17 cellular contexts compared by ENCODE assay signal in genomic region chr1:181918893-181919728, GRCh38.
DNase-seq lines count a peak whose midpoint lies in the region; ATAC-seq and TF ChIP-seq lines count a peak whose summit lies in the region.
"Had no signal": no experiment of that assay in that cellular context is flagged by ENCODE, and none has a peak within 500 bp of the region (broad histone marks: within the 10 kb centered on the region; RNA-seq: fewer than 3 reads in every experiment).

No MANE protein-coding gene starts in this region.

- no peaks in the 10 kb centered on the region for H4K20me1 ChIP-seq in GM23338 (replicated peaks; ENCODE audit: insufficient read depth)

- H2AFZ ChIP-seq in GM23338: peak overlapping the region; percentile 80

- H3K4me2 ChIP-seq in GM23338: peak overlapping the region; percentile 53; the same call in 1 of the 2 replicates

- no peak overlapping the region for H3K4me3 Mint-ChIP-seq in GM23338
- H3K4me3 Mint-ChIP-seq: CD8-positive, alpha-beta T cell had no signal

- no peak for TF ChIP-seq CTCF in GM23338 (conservative IDR thresholded peaks at IDR 0.05; ENCODE audit: low read depth in 2 of 2)
- TF ChIP-seq CTCF in lower lobe of right lung (IDR thresholded peaks at IDR 0.05): no peak
- no peak for TF ChIP-seq CTCF in lower leg skin (IDR thresholded peaks at IDR 0.05)

- peaks cover 19% of the 10 kb centered on the region; the same call in 2 of the 3 replicates for H3K9me3 Mint-ChIP-seq in GM23338
- H3K9me3 Mint-ChIP-seq: CD8-positive, alpha-beta T cell had no signal

- no peaks in the 10 kb centered on the region for H3K27me3 ChIP-seq in GM23338 (ENCODE audit: insufficient read depth)
- H3K27me3 ChIP-seq in lower lobe of right lung (ENCODE audit: low read depth): peaks cover 5% of the 10 kb centered on the region
- H3K27me3 ChIP-seq: BE2C, Peyer's patch had no signal

- no peaks in the 10 kb centered on the region for H3K9me2 ChIP-seq in GM23338 (ENCODE audit: insufficient read depth)

- ATAC-seq in GM23338 (peak; percentile 88), lower lobe of right lung (no peak), GM21367 (IDR thresholded peaks at IDR 0.05; ENCODE audit: unreplicated experiment) (no peak), GM19035 (IDR thresholded peaks at IDR 0.05; ENCODE audit: unreplicated experiment) (no peak)
- ATAC-seq: CD8-positive, alpha-beta T cell had no signal

- H3K9me3 ChIP-seq in lower lobe of right lung: no peaks in the 10 kb centered on the region
- H3K9me3 ChIP-seq: BE2C, Peyer's patch had no signal

- peaks cover 10% of the 10 kb centered on the region for H3K4me1 Mint-ChIP-seq in GM23338

- H3K36me3 ChIP-seq in GM23338 (ENCODE audit: insufficient read depth): no peaks in the 10 kb centered on the region
- H3K36me3 ChIP-seq in lower lobe of right lung: no peaks in the 10 kb centered on the region
- H3K36me3 ChIP-seq: BE2C, Peyer's patch had no signal

- peaks cover 10% of the 10 kb centered on the region for H3K27me3 Mint-ChIP-seq in GM23338 (ENCODE audit: insufficient read depth, low read depth, poor library complexity)

- 0 out of 3 replicates have a peak, but pooled peaks cover 2% of the 10 kb centered on the region for H3K36me3 Mint-ChIP-seq in GM23338 (ENCODE audit: low read depth)
- H3K36me3 Mint-ChIP-seq: CD8-positive, alpha-beta T cell had no signal

- no peaks in the 10 kb centered on the region for H3F3A ChIP-seq in GM23338 (replicated peaks; ENCODE audit: low read depth)

- H3K27ac ChIP-seq in GM23338 (ENCODE audit: low read depth) (no peak overlapping the region), lower lobe of right lung (no peak overlapping the region)
- H3K27ac ChIP-seq: Peyer's patch had no signal

- 67 to 73% methylated on average over 7 of the region's 7 CpGs for WGBS in lower leg skin, 2 donors

- peak overlapping the region; percentile 7; the same call in 1 of the 2 replicates for H3K27ac Mint-ChIP-seq in GM23338
- H3K27ac Mint-ChIP-seq: CD8-positive, alpha-beta T cell had no signal

- no peaks in the 10 kb centered on the region for H3K79me2 ChIP-seq in GM23338 (replicated peaks; ENCODE audit: insufficient read depth)

- H3K4me1 ChIP-seq in GM23338 (ENCODE audit: insufficient read depth) (no peaks in the 10 kb centered on the region; the same call in 1 of the 2 replicates), lower lobe of right lung (no peaks in the 10 kb centered on the region)
- H3K4me1 ChIP-seq: BE2C, Peyer's patch had no signal

- no peak for TF ChIP-seq POLR2A in lower leg skin (IDR thresholded peaks at IDR 0.05)

- DNase-seq in GM23338 (ENCODE audit: low spot score): peak; percentile 35
- peak; percentile 5 for DNase-seq in astrocyte of the hippocampus (ENCODE audit: low read depth, low spot score)
- DNase-seq in iPS-NIHi7 (ENCODE audit: extremely low spot score): peak; percentile 64
- peak; percentile 66 for DNase-seq in putamen (ENCODE audit: low spot score)
- DNase-seq in lower lobe of right lung: no peak
- no peak for DNase-seq in lower leg skin (ENCODE audit: low spot score in 2 of 2)
- DNase-seq: BE2C; CD8-positive, alpha-beta T cell; KG1; NCI-H1092; NCI-H2107; NCI-H345; NCI-H69; Peyer's patch; Right ventricle myocardium superior had no signal

- H3K4me3 ChIP-seq in GM23338 (no peak overlapping the region), lower lobe of right lung (no peak overlapping the region), lower leg skin (ENCODE audit: low read depth, poor library complexity, severe bottlenecking) (no peak overlapping the region)
- H3K4me3 ChIP-seq: Peyer's patch had no signal

- intact Hi-C loops in lower lobe of right lung (cut with DNase I): no loop called here
- intact Hi-C loops in lower leg skin (cut with DNase I; ENCODE audit: low total_unique reads): no loop called here

TF ChIP-seq in GM23338, 12 proteins besides CTCF, POLR2A, EP300 and RAD21:
- no peak for TF ChIP-seq ZNF114 (CRISPR knock-in tag; IDR thresholded peaks at IDR 0.05)
- no peak for TF ChIP-seq JUNB (IDR thresholded peaks at IDR 0.05; ENCODE audit: unreplicated experiment)
- TF ChIP-seq, protein P1, sequence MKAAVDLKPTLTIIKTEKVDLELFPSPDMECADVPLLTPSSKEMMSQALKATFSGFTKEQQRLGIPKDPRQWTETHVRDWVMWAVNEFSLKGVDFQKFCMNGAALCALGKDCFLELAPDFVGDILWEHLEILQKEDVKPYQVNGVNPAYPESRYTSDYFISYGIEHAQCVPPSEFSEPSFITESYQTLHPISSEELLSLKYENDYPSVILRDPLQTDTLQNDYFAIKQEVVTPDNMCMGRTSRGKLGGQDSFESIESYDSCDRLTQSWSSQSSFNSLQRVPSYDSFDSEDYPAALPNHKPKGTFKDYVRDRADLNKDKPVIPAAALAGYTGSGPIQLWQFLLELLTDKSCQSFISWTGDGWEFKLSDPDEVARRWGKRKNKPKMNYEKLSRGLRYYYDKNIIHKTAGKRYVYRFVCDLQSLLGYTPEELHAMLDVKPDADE (IDR thresholded peaks at IDR 0.05): no peak
- TF ChIP-seq, protein P2, sequence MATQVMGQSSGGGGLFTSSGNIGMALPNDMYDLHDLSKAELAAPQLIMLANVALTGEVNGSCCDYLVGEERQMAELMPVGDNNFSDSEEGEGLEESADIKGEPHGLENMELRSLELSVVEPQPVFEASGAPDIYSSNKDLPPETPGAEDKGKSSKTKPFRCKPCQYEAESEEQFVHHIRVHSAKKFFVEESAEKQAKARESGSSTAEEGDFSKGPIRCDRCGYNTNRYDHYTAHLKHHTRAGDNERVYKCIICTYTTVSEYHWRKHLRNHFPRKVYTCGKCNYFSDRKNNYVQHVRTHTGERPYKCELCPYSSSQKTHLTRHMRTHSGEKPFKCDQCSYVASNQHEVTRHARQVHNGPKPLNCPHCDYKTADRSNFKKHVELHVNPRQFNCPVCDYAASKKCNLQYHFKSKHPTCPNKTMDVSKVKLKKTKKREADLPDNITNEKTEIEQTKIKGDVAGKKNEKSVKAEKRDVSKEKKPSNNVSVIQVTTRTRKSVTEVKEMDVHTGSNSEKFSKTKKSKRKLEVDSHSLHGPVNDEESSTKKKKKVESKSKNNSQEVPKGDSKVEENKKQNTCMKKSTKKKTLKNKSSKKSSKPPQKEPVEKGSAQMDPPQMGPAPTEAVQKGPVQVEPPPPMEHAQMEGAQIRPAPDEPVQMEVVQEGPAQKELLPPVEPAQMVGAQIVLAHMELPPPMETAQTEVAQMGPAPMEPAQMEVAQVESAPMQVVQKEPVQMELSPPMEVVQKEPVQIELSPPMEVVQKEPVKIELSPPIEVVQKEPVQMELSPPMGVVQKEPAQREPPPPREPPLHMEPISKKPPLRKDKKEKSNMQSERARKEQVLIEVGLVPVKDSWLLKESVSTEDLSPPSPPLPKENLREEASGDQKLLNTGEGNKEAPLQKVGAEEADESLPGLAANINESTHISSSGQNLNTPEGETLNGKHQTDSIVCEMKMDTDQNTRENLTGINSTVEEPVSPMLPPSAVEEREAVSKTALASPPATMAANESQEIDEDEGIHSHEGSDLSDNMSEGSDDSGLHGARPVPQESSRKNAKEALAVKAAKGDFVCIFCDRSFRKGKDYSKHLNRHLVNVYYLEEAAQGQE (IDR thresholded peaks at IDR 0.05; ENCODE audit: unreplicated experiment): no peak
- no peak for TF ChIP-seq EZH2phosphoT487 (IDR thresholded peaks at IDR 0.05; ENCODE audit: unreplicated experiment)
- no peak for TF ChIP-seq ZNF331 (CRISPR knock-in tag; IDR thresholded peaks at IDR 0.05; ENCODE audit: low read depth)
- no peak for TF ChIP-seq STAT1 (IDR thresholded peaks at IDR 0.05; ENCODE audit: unreplicated experiment)

Comparison
In these comparisons a context has a peak if more than half of its experiments do, and no peak if none do; other contexts are left out.
1. DNase-seq: peak in GM23338 (single experiment), astrocyte of the hippocampus (single experiment), iPS-NIHi7 (single experiment) and putamen (single experiment); none in lower lobe of right lung (single experiment) and lower leg skin (0 of 2).